ENCODE assay signal across 17 cellular contexts in genomic region chr7:41287559-41288335, GRCh38.
"Had no signal": no experiment of that assay in that cellular context is flagged by ENCODE, and none has a peak within 500 bp of the region (broad histone marks: within the 10 kb centered on the region; RNA-seq: fewer than 3 reads in every experiment).

No MANE protein-coding gene starts in this region.

- H3K36me3 ChIP-seq: ascending aorta, left ventricle myocardium inferior, transverse colon, vagina had no signal

- H3K27ac ChIP-seq: ascending aorta, coronary artery, left ventricle myocardium inferior, transverse colon, vagina had no signal

- H3K4me1 ChIP-seq: ascending aorta, left ventricle myocardium inferior, transverse colon, vagina had no signal

- H3K27me3 Mint-ChIP-seq: activated CD8-positive, alpha-beta T cell treated with anti-CD3 and anti-CD28 coated beads for 36 hours; activated naive CD8-positive, alpha-beta T cell treated with anti-CD3 and anti-CD28 coated beads, Interleukin-2, amount 10 ng/mL, durations not matched to agents 7 days and 5 days; activated T-helper 17 cell treated with anti-CD3 and anti-CD28 coated beads, Interleukin-2, amount 50 U/mL, for 72 hours; stimulated activated naive CD8-positive, alpha-beta T cell treated with anti-CD3 and anti-CD28 coated beads, Interleukin-15, Interleukin-2, amounts not matched to agents 100 ng/mL and 50 ng/mL, for 24 hours; T-cell had no signal

- H3K9me3 ChIP-seq: ascending aorta, transverse colon, vagina had no signal

- H3K36me3 Mint-ChIP-seq: activated naive CD8-positive, alpha-beta T cell treated with anti-CD3 and anti-CD28 coated beads, Interleukin-2, amount 10 ng/mL, durations not matched to agents 7 days and 5 days; naive B cell; T-cell had no signal

- H3K9me3 Mint-ChIP-seq: activated CD8-positive, alpha-beta T cell treated with anti-CD3 and anti-CD28 coated beads for 36 hours; activated naive CD8-positive, alpha-beta T cell treated with anti-CD3 and anti-CD28 coated beads, Interleukin-2, amount 10 ng/mL, durations not matched to agents 7 days and 5 days; neural crest cell; stimulated activated naive CD8-positive, alpha-beta T cell treated with anti-CD3 and anti-CD28 coated beads, Interleukin-15, Interleukin-2, amounts not matched to agents 100 ng/mL and 50 ng/mL, for 24 hours had no signal

- H3K27me3 ChIP-seq: ascending aorta, transverse colon, vagina had no signal

- H3K4me3 ChIP-seq: ascending aorta, coronary artery, left ventricle myocardium inferior, transverse colon, vagina had no signal

- H3K4me1 Mint-ChIP-seq: activated naive CD8-positive, alpha-beta T cell treated with anti-CD3 and anti-CD28 coated beads, Interleukin-2, amount 10 ng/mL, durations not matched to agents 7 days and 5 days; activated T-helper 17 cell treated with anti-CD3 and anti-CD28 coated beads, Interleukin-2, amount 50 U/mL, for 72 hours; naive B cell; neural crest cell; T-cell had no signal

- ATAC-seq: activated CD8-positive, alpha-beta T cell treated with anti-CD3 and anti-CD28 coated beads for 36 hours; activated T-helper 17 cell treated with anti-CD3 and anti-CD28 coated beads, Interleukin-2, amount 50 U/mL, for 72 hours; T-cell had no signal

- DNase-seq: activated CD4-positive, alpha-beta T cell treated with anti-CD3 and anti-CD28 coated beads for 48 hours; activated CD4-positive, CD25-positive, alpha-beta regulatory T cell; activated CD8-positive, alpha-beta T cell treated with anti-CD3 and anti-CD28 coated beads for 36 hours; activated naive CD4-positive, alpha-beta T cell; activated naive CD8-positive, alpha-beta T cell treated with anti-CD3 and anti-CD28 coated beads, Interleukin-2, amount 10 ng/mL, durations not matched to agents 7 days and 5 days; activated T-cell treated with anti-CD3 and anti-CD28 coated beads, Interleukin-2, amount 50 U/mL, for 1 hour; left ventricle myocardium inferior; naive B cell; T-cell; transverse colon had no signal

- H3K27ac Mint-ChIP-seq: activated CD8-positive, alpha-beta T cell treated with anti-CD3 and anti-CD28 coated beads for 36 hours; activated naive CD8-positive, alpha-beta T cell treated with anti-CD3 and anti-CD28 coated beads, Interleukin-2, amount 10 ng/mL, durations not matched to agents 7 days and 5 days; activated T-helper 17 cell treated with anti-CD3 and anti-CD28 coated beads, Interleukin-2, amount 50 U/mL, for 72 hours; naive B cell; progenitor cell of endocrine pancreas; stimulated activated naive CD8-positive, alpha-beta T cell treated with anti-CD3 and anti-CD28 coated beads, Interleukin-15, Interleukin-2, amounts not matched to agents 100 ng/mL and 50 ng/mL, for 24 hours; T-cell had no signal

- H3K4me3 Mint-ChIP-seq: activated CD8-positive, alpha-beta T cell treated with anti-CD3 and anti-CD28 coated beads for 36 hours; activated naive CD8-positive, alpha-beta T cell treated with anti-CD3 and anti-CD28 coated beads, Interleukin-2, amount 10 ng/mL, durations not matched to agents 7 days and 5 days; activated T-helper 17 cell treated with anti-CD3 and anti-CD28 coated beads, Interleukin-2, amount 50 U/mL, for 72 hours; naive B cell; neural crest cell; stimulated activated naive CD8-positive, alpha-beta T cell treated with anti-CD3 and anti-CD28 coated beads, Interleukin-15, Interleukin-2, amounts not matched to agents 100 ng/mL and 50 ng/mL, for 24 hours; T-cell had no signal
